In the genomic region with DNA sequence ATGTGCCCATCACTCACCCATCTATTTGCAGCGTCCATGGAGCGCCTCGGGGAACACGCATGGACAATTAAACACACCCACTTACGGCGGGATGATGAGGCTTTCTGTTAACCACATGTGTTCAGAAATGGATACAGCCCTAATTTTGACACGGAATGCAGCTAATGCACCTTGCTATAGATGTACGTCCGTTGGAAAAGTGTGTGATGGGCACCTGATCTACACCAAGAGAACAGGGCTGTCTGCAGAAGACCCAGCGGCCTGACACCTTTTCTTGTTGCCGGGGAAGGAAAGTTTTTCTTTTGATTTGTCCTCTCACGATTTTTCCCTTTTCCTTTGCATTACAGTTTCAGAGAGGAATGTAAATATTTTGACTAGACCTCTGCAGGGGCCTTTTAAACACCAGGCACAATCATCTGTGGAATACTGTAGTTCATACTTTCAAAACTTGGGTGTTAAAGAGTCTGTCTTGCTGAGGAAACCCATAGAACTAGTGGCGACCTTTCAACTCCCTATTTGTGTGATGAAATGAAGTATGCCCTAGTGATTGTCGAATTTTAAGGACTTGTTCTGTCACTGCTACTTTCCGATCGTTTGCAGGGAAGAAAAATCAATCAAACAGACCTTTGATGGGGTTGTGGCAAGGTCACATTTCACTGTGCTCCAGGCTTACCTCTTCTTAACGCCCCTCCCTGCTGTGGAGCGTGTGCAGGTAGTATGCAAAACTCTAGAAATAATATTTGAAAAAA, we compare ENCODE assay signal across 15 cellular contexts. TPM values are rescaled to one million over a fixed set of nuclear protein-coding genes. Genes with fewer than 3 reads are reported as not detected.
DNase-seq lines count a peak whose midpoint lies in the region; ATAC-seq and TF ChIP-seq lines count a peak whose summit lies in the region.
"Had no signal": no experiment of that assay in that cellular context is flagged by ENCODE, and none has a peak within 500 bp of the region (broad histone marks: within the 10 kb centered on the region; RNA-seq: fewer than 3 reads in every experiment).

No MANE protein-coding gene starts in this region.

- ATAC-seq in activated T-helper 17 cell treated with anti-CD3 and anti-CD28 coated beads, Interleukin-2, amount 50 U/mL, for 72 hours (replicated peaks), result no peak

- TF ChIP-seq POLR2A in stomach (IDR thresholded peaks at IDR 0.05), result no peak

- no peak for TF ChIP-seq EP300 in stomach (IDR thresholded peaks at IDR 0.05)

- intact Hi-C loops in stomach (cut with DNase I; ENCODE audit: low total_unique reads), result no loop called here

- H3K9me3 Mint-ChIP-seq in CD8-positive, alpha-beta memory T cell, result peaks cover 0 to 10% (median 2%) of the 10 kb centered on the region in 5 donors
- H3K9me3 Mint-ChIP-seq in activated T-helper 17 cell treated with anti-CD3 and anti-CD28 coated beads, Interleukin-2, amount 50 U/mL, for 72 hours, result no peaks in the 10 kb centered on the region
- H3K9me3 Mint-ChIP-seq: activated B cell treated with CpG ODN at 0.5 μM for 24 hours, nephron had no signal

- POLR2A ChIA-PET in CD8-positive, alpha-beta memory T cell (lab: Charles Lee), result no interaction called here

- H3K9me3 ChIP-seq in CD8-positive, alpha-beta memory T cell (ENCODE audit: low read length), result no peaks in the 10 kb centered on the region
- H3K9me3 ChIP-seq in stomach (peaks cover 0 to 8% (median 0%) of the 10 kb centered on the region in 4 donors), right atrium auricular region (no peaks in the 10 kb centered on the region)

- H3K36me3 Mint-ChIP-seq in CD8-positive, alpha-beta memory T cell, result peaks cover 0 to 2% (median 0%) of the 10 kb centered on the region in 3 donors
- peaks cover 20% of the 10 kb centered on the region for H3K36me3 Mint-ChIP-seq in activated T-helper 17 cell treated with anti-CD3 and anti-CD28 coated beads, Interleukin-2, amount 50 U/mL, for 72 hours (ENCODE audit: low read depth)

- H3K27me3 ChIP-seq in ACC112 (ENCODE audit: insufficient read depth, low read length) (peaks cover 98% of the 10 kb centered on the region), stomach (peaks cover 35 to 99% (median 86%) of the 10 kb centered on the region in 3 donors), right atrium auricular region (peaks cover 45 to 63% of the 10 kb centered on the region in 2 donors)
- peaks cover 42% of the 10 kb centered on the region for H3K27me3 ChIP-seq in CD8-positive, alpha-beta memory T cell (ENCODE audit: insufficient read depth, low read length, poor library complexity, severe bottlenecking)

- peak overlapping the region in 4 of 7 donors; percentile 16 to 66 (median 32) for H3K4me3 Mint-ChIP-seq in CD8-positive, alpha-beta memory T cell
- H3K4me3 Mint-ChIP-seq in activated T-helper 17 cell treated with anti-CD3 and anti-CD28 coated beads, Interleukin-2, amount 50 U/mL, for 72 hours, result peak overlapping the region; percentile 7
- H3K4me3 Mint-ChIP-seq: activated B cell treated with CpG ODN at 0.5 μM for 24 hours, nephron had no signal

- H3K27ac ChIP-seq in ACC112 (ENCODE audit: low read depth, low read length) (no peak overlapping the region), stomach (no peak overlapping the region), right atrium auricular region (no peak overlapping the region)
- no peak overlapping the region for H3K27ac ChIP-seq in CD8-positive, alpha-beta memory T cell (ENCODE audit: low read depth, low read length)

- 5 to 10% (median 6%) methylated on average over 18 of the region's 18 CpGs for WGBS in stomach, 5 donors

- DNase-seq in CD8-positive, alpha-beta memory T cell, result no peak
- DNase-seq in stomach, result no peak
- DNase-seq in right atrium auricular region (ENCODE audit: low spot score), result no peak
- DNase-seq in midbrain (lab: John Stamatoyannopoulos, UW), result no peak
- no peak for DNase-seq in middle frontal gyrus (ENCODE audit: extremely low spot score, low spot score)
- DNase-seq: activated B cell treated with CpG ODN at 0.5 μM for 24 hours; activated naive CD4-positive, alpha-beta T cell; DMS79 treated with DMSO at 0.1 percent for 48 hours; hippocampal formation; NCI-H2227 treated with DMSO at 0.1 percent for 48 hours; stimulated activated CD4-positive, alpha-beta T cell treated with anti-CD3 and anti-CD28 coated beads, Interleukin-1b, Interleukin-23, amount 100 ng/mL, for 48 hours had no signal

- CTCF ChIA-PET in CD8-positive, alpha-beta memory T cell (lab: Charles Lee), result no interaction called here

- H3K4me1 ChIP-seq in ACC112 (ENCODE audit: control insufficient read depth, insufficient read depth, low read length, unreplicated experiment), result no peaks in the 10 kb centered on the region
- H3K4me1 ChIP-seq in CD8-positive, alpha-beta memory T cell (ENCODE audit: insufficient read depth, low read length), result no peaks in the 10 kb centered on the region
- peaks cover 4 to 33% (median 22%) of the 10 kb centered on the region in 4 donors for H3K4me1 ChIP-seq in stomach
- H3K4me1 ChIP-seq in right atrium auricular region, result peaks cover 0 to 23% of the 10 kb centered on the region in 2 donors

- peaks cover 60 to 74% of the 10 kb centered on the region in 2 donors for H3K27me3 Mint-ChIP-seq in CD8-positive, alpha-beta memory T cell
- H3K27me3 Mint-ChIP-seq in activated T-helper 17 cell treated with anti-CD3 and anti-CD28 coated beads, Interleukin-2, amount 50 U/mL, for 72 hours, result peaks cover 56% of the 10 kb centered on the region

- TF ChIP-seq CTCF in stomach (IDR thresholded peaks at IDR 0.05) (no peak), right atrium auricular region (IDR thresholded peaks at IDR 0.05) (no peak)

- H3K27ac Mint-ChIP-seq in CD8-positive, alpha-beta memory T cell, result peak overlapping the region in 1 of 8 donors; percentile 60
- H3K27ac Mint-ChIP-seq in activated T-helper 17 cell treated with anti-CD3 and anti-CD28 coated beads, Interleukin-2, amount 50 U/mL, for 72 hours, result no peak overlapping the region
- H3K27ac Mint-ChIP-seq: activated B cell treated with CpG ODN at 0.5 μM for 24 hours, nephron had no signal

- H2AFZ ChIP-seq in ACC112 (ENCODE audit: low read length, unreplicated experiment), result no peak overlapping the region

- H3K36me3 ChIP-seq in ACC112 (ENCODE audit: insufficient read depth, low read length) (no peaks in the 10 kb centered on the region), stomach (no peaks in the 10 kb centered on the region), right atrium auricular region (no peaks in the 10 kb centered on the region)
- no peaks in the 10 kb centered on the region for H3K36me3 ChIP-seq in CD8-positive, alpha-beta memory T cell (ENCODE audit: insufficient read depth, low read length)

- H3K4me3 ChIP-seq in ACC112 (ENCODE audit: low read depth, low read length) (0 out of 2 replicates have a peak overlapping the region, but pooled peaks have one; percentile 1), iPS-11a (ENCODE audit: low read depth, low read length) (peak overlapping the region; percentile 41), stomach (peak overlapping the region in 1 of 4 donors; percentile 25), right atrium auricular region (no peak overlapping the region)
- no peak overlapping the region for H3K4me3 ChIP-seq in CD8-positive, alpha-beta memory T cell (ENCODE audit: low read length)

- peaks cover 13 to 24% (median 23%) of the 10 kb centered on the region in 3 donors for H3K4me1 Mint-ChIP-seq in CD8-positive, alpha-beta memory T cell
- H3K4me1 Mint-ChIP-seq in activated T-helper 17 cell treated with anti-CD3 and anti-CD28 coated beads, Interleukin-2, amount 50 U/mL, for 72 hours, result peaks cover 5% of the 10 kb centered on the region
- H3K4me1 Mint-ChIP-seq: activated B cell treated with CpG ODN at 0.5 μM for 24 hours, nephron had no signal

- no peaks in the 10 kb centered on the region for H3K79me2 ChIP-seq in ACC112 (ENCODE audit: control insufficient read depth, insufficient read depth, low read length, unreplicated experiment)

RNA-seq across cellular contexts. Expression of gene PAX6, which starts 16.5 kb away (rescaled TPM):
- total RNA-seq in CD8-positive, alpha-beta memory T cell, result not detected
- not detected for polyA plus RNA-seq in CD8-positive, alpha-beta memory T cell
- not detected for total RNA-seq in activated T-helper 17 cell treated with anti-CD3 and anti-CD28 coated beads, Interleukin-2, amount 50 U/mL, for 72 hours
- total RNA-seq in stomach (10 to 100 TPM in 1 of 5 donors, 1 to 10 TPM in 1, under 1 TPM in 2, not detected in 1; 0.45 to 57.9 (median 4.8) TPM), right atrium auricular region (not detected)
- polyA plus RNA-seq in stomach, result 1 to 10 TPM in 2 of 3 donors, under 1 TPM in 1; 0.03 to 5.3 (median 1.2) TPM
- total RNA-seq: activated B cell treated with CpG ODN at 0.5 μM for 24 hours had no signal

Comparison
In these comparisons a context has a peak if more than half of its experiments do, and no peak if none do; other contexts are left out.
1. H3K4me3 ChIP-seq: peak in ACC112 (single experiment) and iPS-11a (single experiment); none in CD8-positive, alpha-beta memory T cell (single experiment) and right atrium auricular region (0 of 2).